Comparison of ENCODE assay signal across 9 cellular contexts in genomic region chr6:87699576-87699975, GRCh38. TPM values are rescaled to one million over a fixed set of nuclear protein-coding genes. Genes with fewer than 3 reads are reported as not detected.
A peak's percentile ranks its signal among the peaks of the same experiment; 100 is the strongest.
DNase-seq lines count a peak whose midpoint lies in the region; ATAC-seq and TF ChIP-seq lines count a peak whose summit lies in the region.
"Had no signal": no experiment of that assay in that cellular context is flagged by ENCODE, and none has a peak within 500 bp of the region (broad histone marks: within the 10 kb centered on the region; RNA-seq: fewer than 3 reads in every experiment).

No MANE protein-coding gene starts in this region.

- no peaks in the 10 kb centered on the region for H3K27me3 Mint-ChIP-seq in stimulated activated naive CD8-positive, alpha-beta T cell treated with anti-CD3 and anti-CD28 coated beads, Interleukin-15, Interleukin-2, amounts not matched to agents 100 ng/mL and 50 ng/mL, for 24 hours
- H3K27me3 Mint-ChIP-seq in mesothelial cell of epicardium (ENCODE audit: low read depth), result no peaks in the 10 kb centered on the region

- ATAC-seq in stimulated activated naive CD8-positive, alpha-beta T cell treated with anti-CD3 and anti-CD28 coated beads, Interleukin-15, Interleukin-2, amounts not matched to agents 100 U/mL and 50 U/mL, for 24 hours, result no peak
- no peak for ATAC-seq in GM21576 (IDR thresholded peaks at IDR 0.05; ENCODE audit: unreplicated experiment)

- H3K4me1 Mint-ChIP-seq in stimulated activated naive CD8-positive, alpha-beta T cell treated with anti-CD3 and anti-CD28 coated beads, Interleukin-15, Interleukin-2, amounts not matched to agents 100 ng/mL and 50 ng/mL, for 24 hours (ENCODE audit: low read depth), result peaks cover 53% of the 10 kb centered on the region
- peaks cover 53% of the 10 kb centered on the region for H3K4me1 Mint-ChIP-seq in mesothelial cell of epicardium

- H3K4me1 ChIP-seq in breast epithelium, result peaks cover 0 to 9% of the 10 kb centered on the region in 2 donors

- H3K27me3 ChIP-seq in breast epithelium, result no peaks in the 10 kb centered on the region

- H3K9me3 ChIP-seq in breast epithelium, result no peaks in the 10 kb centered on the region

- no peaks in the 10 kb centered on the region for H3K36me3 ChIP-seq in breast epithelium

- H3K4me3 ChIP-seq in breast epithelium, result peak overlapping the region; percentile 83 to 98 (median 96)

- peak overlapping the region; percentile 4 for H3K27ac Mint-ChIP-seq in stimulated activated naive CD8-positive, alpha-beta T cell treated with anti-CD3 and anti-CD28 coated beads, Interleukin-15, Interleukin-2, amounts not matched to agents 100 ng/mL and 50 ng/mL, for 24 hours
- H3K27ac Mint-ChIP-seq in mesothelial cell of epicardium, result peak overlapping the region; percentile 98

- peak overlapping the region; percentile 95 for H3K4me3 Mint-ChIP-seq in stimulated activated naive CD8-positive, alpha-beta T cell treated with anti-CD3 and anti-CD28 coated beads, Interleukin-15, Interleukin-2, amounts not matched to agents 100 ng/mL and 50 ng/mL, for 24 hours
- H3K4me3 Mint-ChIP-seq in mesothelial cell of epicardium, result peak overlapping the region; percentile 98

- TF ChIP-seq CTCF in breast epithelium (IDR thresholded peaks at IDR 0.05) (no peak), mesothelial cell of epicardium (IDR thresholded peaks at IDR 0.05; ENCODE audit: unreplicated experiment) (no peak)

- no peak for DNase-seq in stimulated activated naive CD8-positive, alpha-beta T cell treated with anti-CD3 and anti-CD28 coated beads, Interleukin-15, Interleukin-2, amounts not matched to agents 100 U/mL and 50 U/mL, for 24 hours
- DNase-seq in breast epithelium (ENCODE audit: low spot score in 2 of 2) (no peak), mesothelial cell of epicardium (ENCODE audit: low spot score in 2 of 2, unreplicated experiment in 2 of 2) (no peak), RKO (ENCODE audit: low spot score) (no peak), posterior cingulate gyrus (no peak)
- DNase-seq in activated CD8-positive, alpha-beta memory T cell treated with anti-CD3 and anti-CD28 coated beads, Interleukin-2, amount 50 U/mL, for 4 hours, result no peak
- DNase-seq: KG1 had no signal

- peaks cover 28% of the 10 kb centered on the region for H3K36me3 Mint-ChIP-seq in stimulated activated naive CD8-positive, alpha-beta T cell treated with anti-CD3 and anti-CD28 coated beads, Interleukin-15, Interleukin-2, amounts not matched to agents 100 ng/mL and 50 ng/mL, for 24 hours (ENCODE audit: low read depth)
- H3K36me3 Mint-ChIP-seq in mesothelial cell of epicardium, result no peaks in the 10 kb centered on the region

- no peaks in the 10 kb centered on the region for H3K9me3 Mint-ChIP-seq in stimulated activated naive CD8-positive, alpha-beta T cell treated with anti-CD3 and anti-CD28 coated beads, Interleukin-15, Interleukin-2, amounts not matched to agents 100 ng/mL and 50 ng/mL, for 24 hours
- no peaks in the 10 kb centered on the region for H3K9me3 Mint-ChIP-seq in mesothelial cell of epicardium

- no peak for TF ChIP-seq POLR2A in breast epithelium (IDR thresholded peaks at IDR 0.05)

- intact Hi-C loops in breast epithelium (cut with DNase I; ENCODE audit: low total_unique reads), result no loop called here
- intact Hi-C loops in posterior cingulate gyrus (cut with DNase I), result no loop called here

- H3K27ac ChIP-seq in breast epithelium, result peak overlapping the region; percentile 4 to 99

RNA-seq across cellular contexts. Expression of gene AKIRIN2, which starts 2.5 kb away (rescaled TPM):
- total RNA-seq in breast epithelium (10 to 100 TPM; 18.4 to 30.6 (median 22.8) TPM), mesothelial cell of epicardium (84.1 to 88.1 TPM (median 84.7 TPM) in 3 replicates)
